ENCODE assay signal across 21 cellular contexts in genomic region chr10:93595378-93596288, GRCh38. TPM values are rescaled to one million over a fixed set of nuclear protein-coding genes. Genes with fewer than 3 reads are reported as not detected.
"Had no signal": no experiment of that assay in that cellular context is flagged by ENCODE, and none has a peak within 500 bp of the region (broad histone marks: within the 10 kb centered on the region; RNA-seq: fewer than 3 reads in every experiment).

No MANE protein-coding gene starts in this region.

- DNase-seq: activated CD4-positive, alpha-beta T cell treated with anti-CD3 and anti-CD28 coated beads for 36 hours; activated CD4-positive, alpha-beta T cell treated with anti-CD3 and anti-CD28 coated beads, Interleukin-2, amount 50 U/mL, for 48 hours; activated gamma-delta T cell; effector memory CD4-positive, alpha-beta T cell; esophagus squamous epithelium; heart right ventricle; immature natural killer cell; naive B cell; pancreas; sigmoid colon; stimulated activated CD4-positive, alpha-beta T cell treated with anti-CD3 and anti-CD28 coated beads, Interleukin-1b, Interleukin-23, amount 100 ng/mL, for 48 hours; stimulated activated CD8-positive, alpha-beta memory T cell treated with anti-CD3 and anti-CD28 coated beads, Interleukin-4, amount 100 ng/mL, for 48 hours; testis had no signal

- H3K4me3 ChIP-seq: cardiac muscle cell, esophagus squamous epithelium, heart right ventricle, pancreas, sigmoid colon, testis had no signal

- H3K4me1 ChIP-seq: pancreas, testis had no signal

- H3K36me3 ChIP-seq: cardiac muscle cell, esophagus squamous epithelium, heart right ventricle, pancreas, sigmoid colon had no signal

- ATAC-seq: activated CD4-positive, alpha-beta T cell treated with anti-CD3 and anti-CD28 coated beads for 36 hours; heart right ventricle had no signal

- H3K27me3 ChIP-seq: pancreas, testis had no signal

- H3K9me3 ChIP-seq: esophagus squamous epithelium, heart right ventricle, pancreas, sigmoid colon, testis had no signal

- H3K27ac ChIP-seq: cardiac muscle cell, esophagus squamous epithelium, heart right ventricle, pancreas, sigmoid colon, testis had no signal

RNA-seq across cellular contexts. Expression of gene RBP4, which starts 5.4 kb away (rescaled TPM):
- total RNA-seq: activated CD4-positive, alpha-beta T cell treated with anti-CD3 and anti-CD28 coated beads for 36 hours; cardiac muscle cell; endothelial cell of umbilical vein; mononuclear cell; T-helper 2 cell treated with Interferon-gamma antibody and Interleukin-4, amounts not matched to agents 100 ng/mL and 5 ng/mL, for 36 hours had no signal

RNA-seq across cellular contexts. Expression of gene PDE6C, which starts 16.7 kb away (rescaled TPM):
- total RNA-seq: activated CD4-positive, alpha-beta T cell treated with anti-CD3 and anti-CD28 coated beads for 36 hours; astrocyte; cardiac muscle cell; chondrocyte; endothelial cell of umbilical vein; esophagus squamous epithelium; heart right ventricle; liver; mononuclear cell; pancreas; sigmoid colon; T-helper 2 cell treated with Interferon-gamma antibody and Interleukin-4, amounts not matched to agents 100 ng/mL and 5 ng/mL, for 36 hours; testis; WTC11 had no signal

RNA-seq across cellular contexts. Expression of gene FFAR4, which starts 29.2 kb away (rescaled TPM):
- total RNA-seq: activated CD4-positive, alpha-beta T cell treated with anti-CD3 and anti-CD28 coated beads for 36 hours; astrocyte; cardiac muscle cell; chondrocyte; endothelial cell of umbilical vein; T-helper 2 cell treated with Interferon-gamma antibody and Interleukin-4, amounts not matched to agents 100 ng/mL and 5 ng/mL, for 36 hours had no signal
